ENCODE assay signal across 8 cellular contexts in genomic region chr11:86192858-86193257, GRCh38. TPM values are rescaled to one million over a fixed set of nuclear protein-coding genes. Genes with fewer than 3 reads are reported as not detected.
DNase-seq lines count a peak whose midpoint lies in the region; ATAC-seq, FAIRE-seq and TF ChIP-seq lines count a peak whose summit lies in the region.

No MANE protein-coding gene starts in this region.

- peaks cover 41% of the 10 kb centered on the region for H3K4me1 ChIP-seq in OCI-LY3 (ENCODE audit: low read length)

- peaks cover 4% of the 10 kb centered on the region; the same call in 1 of the 2 replicates for H3K27me3 ChIP-seq in OCI-LY3 (ENCODE audit: low read depth, low read length)

- TF ChIP-seq CTCF in OCI-LY3 (IDR thresholded peaks at IDR 0.05; ENCODE audit: low read depth, low read length): no peak

- intact Hi-C loops in left colon (cut with DNase I, micrococcal nuclease): loop anchor here in 1 of 2 donors (5.0 kb wide), 1 partner anchor 151 kb away; no protein-coding TSS in a partner anchor
- intact Hi-C loops in sciatic nerve (cut with DNase I): loop anchor here (10.0 kb wide), 1 partner anchor 128 kb away; the partner anchor contains the start of gene PICALM

- H3K79me2 ChIP-seq in OCI-LY3 (ENCODE audit: low read length): no peaks in the 10 kb centered on the region

- H4K20me1 ChIP-seq in OCI-LY3 (ENCODE audit: insufficient read depth, low read length): no peaks in the 10 kb centered on the region

- H3K27ac ChIP-seq in OCI-LY3 (ENCODE audit: low read length): peak overlapping the region; percentile 76

- H3K36me3 ChIP-seq in OCI-LY3 (replicated peaks; ENCODE audit: low read depth, low read length): no peaks in the 10 kb centered on the region

- ATAC-seq in HG02943 (IDR thresholded peaks at IDR 0.05; ENCODE audit: low read depth, unreplicated experiment) (peak; percentile 14), left colon (peak; percentile 32), sciatic nerve (no peak)

- no peaks in the 10 kb centered on the region for H3K9me3 ChIP-seq in OCI-LY3 (ENCODE audit: insufficient read depth, low read length)

- peak overlapping the region; percentile 66 for H3K4me3 ChIP-seq in OCI-LY3 (ENCODE audit: low read length)

- peak overlapping the region; percentile 63; the same call in 1 of the 2 replicates for H2AFZ ChIP-seq in OCI-LY3 (ENCODE audit: low read depth, low read length)

- peak overlapping the region; percentile 79 for H3K4me2 ChIP-seq in OCI-LY3 (ENCODE audit: low read length)

- DNase-seq in GM18507 (ENCODE audit: extremely low spot score, insufficient read length, low read depth) (no peak), left colon (no peak), sciatic nerve (ENCODE audit: low spot score) (no peak), hepatic stellate cell (ENCODE audit: low spot score) (no peak), kidney glomerular epithelial cell (lab: John Stamatoyannopoulos, UW) (no peak), OCI-M2 (lab: John Stamatoyannopoulos, UW; ENCODE audit: unreplicated experiment) (no peak)

- peak overlapping the region; percentile 59 for H3K9ac ChIP-seq in OCI-LY3 (ENCODE audit: low read length)

- peak; percentile 42 for FAIRE-seq in GM18507 (lab: Jason Lieb, UNC)

RNA-seq across cellular contexts. Expression of gene EED, which starts 51.7 kb away (rescaled TPM):
- total RNA-seq in left colon (10 to 100 TPM; 18.0 to 19.0 TPM), sciatic nerve (25.2 TPM)
